16 cellular contexts compared by ENCODE assay signal in genomic region chr4:102791318-102791835, GRCh38. TPM values are rescaled to one million over a fixed set of nuclear protein-coding genes. Genes with fewer than 3 reads are reported as not detected.
DNase-seq lines count a peak whose midpoint lies in the region; ATAC-seq lines count a peak whose summit lies in the region.
"Had no signal": no experiment of that assay in that cellular context is flagged by ENCODE, and none has a peak within 500 bp of the region (broad histone marks: within the 10 kb centered on the region; RNA-seq: fewer than 3 reads in every experiment).

No MANE protein-coding gene starts in this region.

- peak; percentile 8 for DNase-seq in stimulated activated CD4-positive, alpha-beta T cell treated with anti-CD3 and anti-CD28 coated beads, Interleukin-1b, Interleukin-23, amount 100 ng/mL, for 48 hours
- DNase-seq in stimulated activated CD4-positive, alpha-beta T cell treated with anti-CD3 and anti-CD28 coated beads, Interleukin-2, amount 100 ng/mL, for 48 hours: no peak
- DNase-seq in UCSD-AML1 (lab: John Stamatoyannopoulos, UW; ENCODE audit: unreplicated experiment) (peak; percentile 14), left lobe of liver (ENCODE audit: low spot score) (no peak), activated gamma-delta T cell (lab: John Stamatoyannopoulos, UW) (no peak), NCI-H82 (lab: John Stamatoyannopoulos, UW) (no peak)
- DNase-seq: activated CD8-positive, alpha-beta memory T cell treated with anti-CD3 and anti-CD28 coated beads, Interleukin-2, amount 50 U/mL, for 48 hours; activated naive CD4-positive, alpha-beta T cell; AML-193; mesendoderm; NCI-H1417; NCI-H2107; NCI-H524; stimulated activated CD4-positive, alpha-beta T cell treated with anti-CD3 and anti-CD28 coated beads, Interleukin-2, amount 100 ng/mL, for 24 hours; stimulated activated naive CD8-positive, alpha-beta T cell treated with anti-CD3 and anti-CD28 coated beads, Interleukin-15, Interleukin-2, amounts not matched to agents 100 U/mL and 50 U/mL, for 24 hours had no signal

- ATAC-seq in left lobe of liver (peak; percentile 14), GM19035 (IDR thresholded peaks at IDR 0.05; ENCODE audit: unreplicated experiment) (no peak)
- ATAC-seq: stimulated activated naive CD8-positive, alpha-beta T cell treated with anti-CD3 and anti-CD28 coated beads, Interleukin-15, Interleukin-2, amounts not matched to agents 100 U/mL and 50 U/mL, for 24 hours had no signal

RNA-seq across cellular contexts. Expression of gene MANBA, which starts 30.6 kb away (rescaled TPM):
- 10.6 TPM for total RNA-seq in left lobe of liver

RNA-seq across cellular contexts. Expression of gene UBE2D3, which starts 36.0 kb away (rescaled TPM):
- total RNA-seq in left lobe of liver: 137 TPM

Comparison
In these comparisons a context has a peak if more than half of its experiments do, and no peak if none do; other contexts are left out.
1. DNase-seq: peak in stimulated activated CD4-positive, alpha-beta T cell treated with anti-CD3 and anti-CD28 coated beads, Interleukin-1b, Interleukin-23, amount 100 ng/mL, for 48 hours (single experiment) and UCSD-AML1 (single experiment); none in stimulated activated CD4-positive, alpha-beta T cell treated with anti-CD3 and anti-CD28 coated beads, Interleukin-2, amount 100 ng/mL, for 48 hours (0 of 2), left lobe of liver (single experiment), activated gamma-delta T cell (single experiment) and NCI-H82 (single experiment).